Comparison of ENCODE assay signal across 8 cellular contexts in genomic region chr1:165114022-165114888, GRCh38.
DNase-seq lines count a peak whose midpoint lies in the region; ATAC-seq, FAIRE-seq and TF ChIP-seq lines count a peak whose summit lies in the region.

No MANE protein-coding gene starts in this region.

- no peak overlapping the region for H3K4me3 Mint-ChIP-seq in activated CD4-positive, alpha-beta memory T cell treated with anti-CD3 and anti-CD28 coated beads for 36 hours
- no peak overlapping the region for H3K4me3 Mint-ChIP-seq in activated CD4-positive, alpha-beta memory T cell treated with anti-CD3 and anti-CD28 coated beads, Interleukin-2, amount 10 ng/mL, durations not matched to agents 7 days and 5 days
- no peak overlapping the region for H3K4me3 Mint-ChIP-seq in endodermal cell
- H3K4me3 Mint-ChIP-seq in nephron progenitor cell = no peak overlapping the region

- no peaks in the 10 kb centered on the region for H3K36me3 Mint-ChIP-seq in activated CD4-positive, alpha-beta memory T cell treated with anti-CD3 and anti-CD28 coated beads for 36 hours
- H3K36me3 Mint-ChIP-seq in activated CD4-positive, alpha-beta memory T cell treated with anti-CD3 and anti-CD28 coated beads, Interleukin-2, amount 10 ng/mL, durations not matched to agents 7 days and 5 days (ENCODE audit: low read depth) = no peaks in the 10 kb centered on the region
- H3K36me3 Mint-ChIP-seq in endodermal cell (ENCODE audit: low read depth) (no peaks in the 10 kb centered on the region), nephron progenitor cell (ENCODE audit: low read depth) (no peaks in the 10 kb centered on the region)

- WGBS in endodermal cell (ENCODE audit: insufficient coverage in 1 of 2, insufficient read length in 1 of 2), 2 experiments = 37 to 38% methylated on average over 7 to 14 of the region's 14 CpGs

- H3K27ac Mint-ChIP-seq in activated CD4-positive, alpha-beta memory T cell treated with anti-CD3 and anti-CD28 coated beads for 36 hours = no peak overlapping the region
- no peak overlapping the region for H3K27ac Mint-ChIP-seq in activated CD4-positive, alpha-beta memory T cell treated with anti-CD3 and anti-CD28 coated beads, Interleukin-2, amount 10 ng/mL, durations not matched to agents 7 days and 5 days
- H3K27ac Mint-ChIP-seq in endodermal cell = no peak overlapping the region
- no peak overlapping the region for H3K27ac Mint-ChIP-seq in nephron progenitor cell

- H3K27ac ChIP-seq in endodermal cell (ENCODE audit: low read depth, low read length) = no peak overlapping the region

- peaks cover 47% of the 10 kb centered on the region for H3K27me3 ChIP-seq in endodermal cell (ENCODE audit: control insufficient read depth, insufficient read depth, low read length, poor library complexity, severe bottlenecking)

- H3K9me3 Mint-ChIP-seq in activated CD4-positive, alpha-beta memory T cell treated with anti-CD3 and anti-CD28 coated beads for 36 hours = no peaks in the 10 kb centered on the region
- H3K9me3 Mint-ChIP-seq in activated CD4-positive, alpha-beta memory T cell treated with anti-CD3 and anti-CD28 coated beads, Interleukin-2, amount 10 ng/mL, durations not matched to agents 7 days and 5 days = no peaks in the 10 kb centered on the region
- H3K9me3 Mint-ChIP-seq in endodermal cell = no peaks in the 10 kb centered on the region
- H3K9me3 Mint-ChIP-seq in nephron progenitor cell = no peaks in the 10 kb centered on the region

- no peak overlapping the region for H3K9ac ChIP-seq in endodermal cell (ENCODE audit: extremely low read depth, low read length, poor library complexity, severe bottlenecking)

- H3K4me1 Mint-ChIP-seq in activated CD4-positive, alpha-beta memory T cell treated with anti-CD3 and anti-CD28 coated beads for 36 hours (ENCODE audit: low read depth) = no peaks in the 10 kb centered on the region
- no peaks in the 10 kb centered on the region for H3K4me1 Mint-ChIP-seq in activated CD4-positive, alpha-beta memory T cell treated with anti-CD3 and anti-CD28 coated beads, Interleukin-2, amount 10 ng/mL, durations not matched to agents 7 days and 5 days
- H3K4me1 Mint-ChIP-seq in endodermal cell (peaks cover 1% of the 10 kb centered on the region), nephron progenitor cell (peaks cover 19% of the 10 kb centered on the region)

- no peak overlapping the region for H3K4me3 ChIP-seq in endodermal cell (ENCODE audit: low read length)

- H3K4me1 ChIP-seq in endodermal cell (ENCODE audit: control insufficient read depth, insufficient read depth, low read length) = peaks cover 9% of the 10 kb centered on the region

- intact Hi-C loops in activated CD4-positive, alpha-beta memory T cell treated with anti-CD3 and anti-CD28 coated beads for 36 hours (cut with micrococcal nuclease) = no loop called here

- no peak for ATAC-seq in GM19395 (IDR thresholded peaks at IDR 0.05; ENCODE audit: unreplicated experiment)

- DNase-seq in activated CD4-positive, alpha-beta memory T cell treated with anti-CD3 and anti-CD28 coated beads for 36 hours = peak; percentile 14
- no peak for DNase-seq in activated CD4-positive, alpha-beta memory T cell treated with anti-CD3 and anti-CD28 coated beads, Interleukin-2, amount 10 ng/mL, durations not matched to agents 7 days and 5 days
- DNase-seq in RCC 7860 (ENCODE audit: low spot score) (peak; percentile 13), endodermal cell (peak; percentile 90), nephron progenitor cell (peak; percentile 72), cerebellar nuclear complex (lab: John Stamatoyannopoulos, UW) (no peak)

- POLR2A ChIA-PET in activated CD4-positive, alpha-beta memory T cell treated with anti-CD3 and anti-CD28 coated beads for 36 hours (lab: Charles Lee) = no interaction called here
- POLR2A ChIA-PET in activated CD4-positive, alpha-beta memory T cell treated with anti-CD3 and anti-CD28 coated beads, Interleukin-2, amount 10 ng/mL, durations not matched to agents 7 days and 5 days (lab: Charles Lee) = no interaction called here

- peaks cover 21% of the 10 kb centered on the region for H3K27me3 Mint-ChIP-seq in activated CD4-positive, alpha-beta memory T cell treated with anti-CD3 and anti-CD28 coated beads for 36 hours
- H3K27me3 Mint-ChIP-seq in activated CD4-positive, alpha-beta memory T cell treated with anti-CD3 and anti-CD28 coated beads, Interleukin-2, amount 10 ng/mL, durations not matched to agents 7 days and 5 days = peaks cover 32% of the 10 kb centered on the region
- H3K27me3 Mint-ChIP-seq in endodermal cell (ENCODE audit: insufficient read depth) (peaks cover 62% of the 10 kb centered on the region), nephron progenitor cell (ENCODE audit: low read depth, poor library complexity) (peaks cover 77% of the 10 kb centered on the region)

- H3K36me3 ChIP-seq in endodermal cell (ENCODE audit: control insufficient read depth, insufficient read depth, low read length) = no peaks in the 10 kb centered on the region

- FAIRE-seq in RCC 7860 (lab: Jason Lieb, UNC) = no peak

- CTCF ChIA-PET in activated CD4-positive, alpha-beta memory T cell treated with anti-CD3 and anti-CD28 coated beads for 36 hours (lab: Charles Lee) = interaction anchor here (0.8 to 1.6 kb wide), 8 partner anchors 12 to 254 kb away, joined by 3 to 6 read pairs (median 4); no protein-coding TSS in a partner anchor
- CTCF ChIA-PET in activated CD4-positive, alpha-beta memory T cell treated with anti-CD3 and anti-CD28 coated beads, Interleukin-2, amount 10 ng/mL, durations not matched to agents 7 days and 5 days (lab: Charles Lee) = interaction anchor here (0.7 to 1.7 kb wide), 4 partner anchors 9 to 62 kb away, joined by 3 to 5 read pairs (median 3); no protein-coding TSS in a partner anchor

- TF ChIP-seq CTCF in LNCAP (IDR thresholded peaks at IDR 0.05) (peak; percentile 94), endodermal cell (conservative IDR thresholded peaks at IDR 0.05) (peak; percentile 86), nephron progenitor cell (IDR thresholded peaks at IDR 0.05) (peak; percentile 88)

- H3K9me3 ChIP-seq in endodermal cell (ENCODE audit: control insufficient read depth, low read length) = no peaks in the 10 kb centered on the region

Comparison
In these comparisons a context has a peak if more than half of its experiments do, and no peak if none do; other contexts are left out.
1. DNase-seq: peak in activated CD4-positive, alpha-beta memory T cell treated with anti-CD3 and anti-CD28 coated beads for 36 hours (single experiment), RCC 7860 (single experiment), endodermal cell (single experiment) and nephron progenitor cell (single experiment); none in activated CD4-positive, alpha-beta memory T cell treated with anti-CD3 and anti-CD28 coated beads, Interleukin-2, amount 10 ng/mL, durations not matched to agents 7 days and 5 days (single experiment) and cerebellar nuclear complex (0 of 2).
2. Peak in every context shown above with its lines, with median percentiles within 50 percentile points of each other: CTCF ChIP-seq.